1 cellular context compared by ENCODE assay signal in the genomic region with DNA sequence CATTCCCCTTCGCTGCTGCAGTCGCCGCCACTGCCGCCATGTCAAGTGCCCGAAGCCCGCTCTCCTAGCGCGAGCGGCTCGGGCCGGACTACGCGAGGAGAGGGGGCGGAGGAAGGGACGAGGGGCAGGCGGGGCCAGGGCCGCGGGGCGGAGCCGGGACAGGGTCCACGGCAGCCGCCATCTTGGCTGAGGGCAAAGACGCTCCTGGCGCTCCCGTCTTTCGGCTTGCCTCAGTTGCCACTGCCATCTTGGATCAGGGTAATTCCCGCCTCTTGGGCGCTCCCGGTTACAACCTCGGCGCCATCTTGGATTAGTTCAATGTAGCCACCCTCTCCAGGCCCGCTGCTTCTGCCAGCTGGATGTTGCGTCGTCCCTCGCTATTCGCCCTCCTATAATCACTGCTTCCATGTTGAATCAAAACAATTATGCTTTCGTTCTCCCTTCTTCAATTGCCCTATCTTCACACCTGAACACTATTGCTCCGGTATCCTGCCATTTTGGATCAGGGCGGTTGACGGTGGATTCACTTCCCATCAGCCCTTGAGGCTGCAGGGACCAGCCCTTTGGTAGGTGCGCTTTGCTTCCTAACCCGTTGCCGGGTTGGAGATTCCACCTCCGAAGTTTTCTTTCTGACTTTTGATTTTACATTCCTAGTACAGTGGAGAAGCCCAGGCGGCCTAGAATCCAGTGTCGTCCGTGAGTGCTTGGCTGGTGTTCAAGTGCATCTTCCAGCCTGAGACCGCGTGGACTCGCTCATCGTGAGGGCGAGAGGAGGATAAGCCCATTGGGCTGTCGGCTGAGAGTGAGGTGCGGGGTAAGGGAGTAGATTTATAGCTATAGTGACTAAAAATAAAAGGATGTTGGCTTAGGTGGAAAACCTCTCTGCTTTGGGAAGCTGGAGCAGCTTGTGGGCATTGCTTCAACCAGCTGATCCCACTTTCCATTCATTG.
A peak's percentile ranks its signal among the peaks of the same experiment; 100 is the strongest.
TF ChIP-seq lines count a peak whose summit lies in the region.

A gene with protein sequence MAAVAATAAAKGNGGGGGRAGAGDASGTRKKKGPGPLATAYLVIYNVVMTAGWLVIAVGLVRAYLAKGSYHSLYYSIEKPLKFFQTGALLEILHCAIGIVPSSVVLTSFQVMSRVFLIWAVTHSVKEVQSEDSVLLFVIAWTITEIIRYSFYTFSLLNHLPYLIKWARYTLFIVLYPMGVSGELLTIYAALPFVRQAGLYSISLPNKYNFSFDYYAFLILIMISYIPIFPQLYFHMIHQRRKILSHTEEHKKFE (minus strand): TSS at position 66 of the 950 bp plus-strand sequence. CDS start 26 bp downstream, at position 40.

TF ChIP-seq in HepG2, 621 proteins besides CTCF, POLR2A, EP300 and RAD21 (continued from another document and continues in another):
- peak; percentile 94 for TF ChIP-seq ZFP91 (CRISPR knock-in tag; IDR thresholded peaks at IDR 0.05; ENCODE audit: borderline replicate concordance)
- TF ChIP-seq ZBED4 (CRISPR knock-in tag; IDR thresholded peaks at IDR 0.05; ENCODE audit: borderline replicate concordance), result no peak
- no peak for TF ChIP-seq MTA3 (CRISPR knock-in tag; IDR thresholded peaks at IDR 0.05)
- TF ChIP-seq, protein P1, sequence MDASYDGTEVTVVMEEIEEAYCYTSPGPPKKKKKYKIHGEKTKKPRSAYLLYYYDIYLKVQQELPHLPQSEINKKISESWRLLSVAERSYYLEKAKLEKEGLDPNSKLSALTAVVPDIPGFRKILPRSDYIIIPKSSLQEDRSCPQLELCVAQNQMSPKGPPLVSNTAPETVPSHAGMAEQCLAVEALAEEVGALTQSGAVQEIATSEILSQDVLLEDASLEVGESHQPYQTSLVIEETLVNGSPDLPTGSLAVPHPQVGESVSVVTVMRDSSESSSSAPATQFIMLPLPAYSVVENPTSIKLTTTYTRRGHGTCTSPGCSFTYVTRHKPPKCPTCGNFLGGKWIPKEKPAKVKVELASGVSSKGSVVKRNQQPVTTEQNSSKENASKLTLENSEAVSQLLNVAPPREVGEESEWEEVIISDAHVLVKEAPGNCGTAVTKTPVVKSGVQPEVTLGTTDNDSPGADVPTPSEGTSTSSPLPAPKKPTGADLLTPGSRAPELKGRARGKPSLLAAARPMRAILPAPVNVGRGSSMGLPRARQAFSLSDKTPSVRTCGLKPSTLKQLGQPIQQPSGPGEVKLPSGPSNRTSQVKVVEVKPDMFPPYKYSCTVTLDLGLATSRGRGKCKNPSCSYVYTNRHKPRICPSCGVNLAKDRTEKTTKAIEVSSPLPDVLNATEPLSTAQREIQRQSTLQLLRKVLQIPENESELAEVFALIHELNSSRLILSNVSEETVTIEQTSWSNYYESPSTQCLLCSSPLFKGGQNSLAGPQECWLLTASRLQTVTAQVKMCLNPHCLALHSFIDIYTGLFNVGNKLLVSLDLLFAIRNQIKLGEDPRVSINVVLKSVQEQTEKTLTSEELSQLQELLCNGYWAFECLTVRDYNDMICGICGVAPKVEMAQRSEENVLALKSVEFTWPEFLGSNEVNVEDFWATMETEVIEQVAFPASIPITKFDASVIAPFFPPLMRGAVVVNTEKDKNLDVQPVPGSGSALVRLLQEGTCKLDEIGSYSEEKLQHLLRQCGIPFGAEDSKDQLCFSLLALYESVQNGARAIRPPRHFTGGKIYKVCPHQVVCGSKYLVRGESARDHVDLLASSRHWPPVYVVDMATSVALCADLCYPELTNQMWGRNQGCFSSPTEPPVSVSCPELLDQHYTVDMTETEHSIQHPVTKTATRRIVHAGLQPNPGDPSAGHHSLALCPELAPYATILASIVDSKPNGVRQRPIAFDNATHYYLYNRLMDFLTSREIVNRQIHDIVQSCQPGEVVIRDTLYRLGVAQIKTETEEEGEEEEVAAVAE (CRISPR knock-in tag; IDR thresholded peaks at IDR 0.05; ENCODE audit: borderline replicate concordance), result peak; percentile 85
- TF ChIP-seq NBN (conservative IDR thresholded peaks at IDR 0.05), result no peak
- no peak for TF ChIP-seq ZNF75D (CRISPR knock-in tag; IDR thresholded peaks at IDR 0.05; ENCODE audit: borderline replicate concordance)
- TF ChIP-seq GABPA (IDR thresholded peaks at IDR 0.05; ENCODE audit: low read depth, low read length), result no peak
- peak; percentile 73 for TF ChIP-seq GABPA (CRISPR knock-in tag; IDR thresholded peaks at IDR 0.05; ENCODE audit: low read depth)
- no peak for TF ChIP-seq SMC3 (IDR thresholded peaks at IDR 0.05; ENCODE audit: low read length)
- no peak for TF ChIP-seq KLF15 (CRISPR knock-in tag; IDR thresholded peaks at IDR 0.05; ENCODE audit: borderline replicate concordance)
- peak; percentile 60 for TF ChIP-seq THRA (CRISPR knock-in tag; IDR thresholded peaks at IDR 0.05; ENCODE audit: borderline replicate concordance)
- no peak for TF ChIP-seq ZNF232 (CRISPR knock-in tag; IDR thresholded peaks at IDR 0.05; ENCODE audit: borderline replicate concordance)
- TF ChIP-seq ZNF430 (CRISPR knock-in tag; IDR thresholded peaks at IDR 0.05), result no peak
- TF ChIP-seq, protein P2, sequence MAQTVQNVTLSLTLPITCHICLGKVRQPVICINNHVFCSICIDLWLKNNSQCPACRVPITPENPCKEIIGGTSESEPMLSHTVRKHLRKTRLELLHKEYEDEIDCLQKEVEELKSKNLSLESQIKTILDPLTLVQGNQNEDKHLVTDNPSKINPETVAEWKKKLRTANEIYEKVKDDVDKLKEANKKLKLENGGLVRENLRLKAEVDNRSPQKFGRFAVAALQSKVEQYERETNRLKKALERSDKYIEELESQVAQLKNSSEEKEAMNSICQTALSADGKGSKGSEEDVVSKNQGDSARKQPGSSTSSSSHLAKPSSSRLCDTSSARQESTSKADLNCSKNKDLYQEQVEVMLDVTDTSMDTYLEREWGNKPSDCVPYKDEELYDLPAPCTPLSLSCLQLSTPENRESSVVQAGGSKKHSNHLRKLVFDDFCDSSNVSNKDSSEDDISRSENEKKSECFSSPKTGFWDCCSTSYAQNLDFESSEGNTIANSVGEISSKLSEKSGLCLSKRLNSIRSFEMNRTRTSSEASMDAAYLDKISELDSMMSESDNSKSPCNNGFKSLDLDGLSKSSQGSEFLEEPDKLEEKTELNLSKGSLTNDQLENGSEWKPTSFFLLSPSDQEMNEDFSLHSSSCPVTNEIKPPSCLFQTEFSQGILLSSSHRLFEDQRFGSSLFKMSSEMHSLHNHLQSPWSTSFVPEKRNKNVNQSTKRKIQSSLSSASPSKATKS (CRISPR knock-in tag; IDR thresholded peaks at IDR 0.05), result no peak; the same call in none of the 2 replicates
- TF ChIP-seq ZNF446 (CRISPR knock-in tag; IDR thresholded peaks at IDR 0.05), result peak; percentile 18; the same call in 1 of the 2 replicates
- TF ChIP-seq YEATS2 (CRISPR knock-in tag; IDR thresholded peaks at IDR 0.05; ENCODE audit: borderline replicate concordance), result peak; percentile 69
- TF ChIP-seq ZFX (CRISPR knock-in tag; IDR thresholded peaks at IDR 0.05; ENCODE audit: low read depth), result peak; percentile 90; the same call in 1 of the 2 replicates
- TF ChIP-seq, protein P3, sequence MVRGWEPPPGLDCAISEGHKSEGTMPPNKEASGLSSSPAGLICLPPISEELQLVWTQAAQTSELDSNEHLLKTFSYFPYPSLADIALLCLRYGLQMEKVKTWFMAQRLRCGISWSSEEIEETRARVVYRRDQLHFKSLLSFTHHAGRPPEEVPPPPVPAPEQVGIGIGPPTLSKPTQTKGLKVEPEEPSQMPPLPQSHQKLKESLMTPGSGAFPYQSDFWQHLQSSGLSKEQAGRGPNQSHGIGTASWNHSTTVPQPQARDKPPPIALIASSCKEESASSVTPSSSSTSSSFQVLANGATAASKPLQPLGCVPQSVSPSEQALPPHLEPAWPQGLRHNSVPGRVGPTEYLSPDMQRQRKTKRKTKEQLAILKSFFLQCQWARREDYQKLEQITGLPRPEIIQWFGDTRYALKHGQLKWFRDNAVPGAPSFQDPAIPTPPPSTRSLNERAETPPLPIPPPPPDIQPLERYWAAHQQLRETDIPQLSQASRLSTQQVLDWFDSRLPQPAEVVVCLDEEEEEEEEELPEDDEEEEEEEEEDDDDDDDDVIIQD (CRISPR knock-in tag; IDR thresholded peaks at IDR 0.05; ENCODE audit: low read depth), result no peak
- TF ChIP-seq RERE (CRISPR knock-in tag; IDR thresholded peaks at IDR 0.05; ENCODE audit: low read depth), result 0 out of 2 replicates have a peak, but pooled peaks have one; percentile 13
- TF ChIP-seq SUZ12 (IDR thresholded peaks at IDR 0.05; ENCODE audit: low read depth, low read length), result no peak
- TF ChIP-seq ZNF362 (CRISPR knock-in tag; IDR thresholded peaks at IDR 0.05; ENCODE audit: borderline replicate concordance), result no peak; the same call in 1 of the 2 replicates
- TF ChIP-seq TAF15 (IDR thresholded peaks at IDR 0.05; ENCODE audit: low read depth, low read length, poor library complexity, severe bottlenecking), result no peak
- no peak for TF ChIP-seq MEIS2 (CRISPR knock-in tag; IDR thresholded peaks at IDR 0.05)
